In genomic region chr7:80453699-80454340, GRCh38 we compare ENCODE assay signal across 8 cellular contexts. TPM values are rescaled to one million over a fixed set of nuclear protein-coding genes. Genes with fewer than 3 reads are reported as not detected.
DNase-seq lines count a peak whose midpoint lies in the region; ATAC-seq and TF ChIP-seq lines count a peak whose summit lies in the region.

No MANE protein-coding gene starts in this region.

- ATAC-seq in omental fat pad (ENCODE audit: low FRiP score) (no peak), HG02798 (IDR thresholded peaks at IDR 0.05; ENCODE audit: poor library complexity, unreplicated experiment) (no peak), GM18868 (IDR thresholded peaks at IDR 0.05; ENCODE audit: unreplicated experiment) (no peak)

- TF ChIP-seq CTCF in C4-2B (conservative IDR thresholded peaks at IDR 0.05) (peak; percentile 86), omental fat pad (IDR thresholded peaks at IDR 0.05) (no peak)

- DNase-seq in HT-29 (ENCODE audit: low spot score) (peak; percentile 74), SW480 (ENCODE audit: low spot score) (peak; percentile 46), kidney tubule cell (ENCODE audit: low spot score) (peak; percentile 19), omental fat pad (ENCODE audit: low spot score) (no peak), foreskin melanocyte (no peak)

- H3K27ac ChIP-seq in C4-2B = no peak overlapping the region

RNA-seq across cellular contexts. Expression of gene GNAT3, which starts 58.0 kb away (rescaled TPM):
- total RNA-seq in HT-29 (2014; rRNA removed; shearing (Covaris generic)) = not detected in 2 replicates
- not detected for total RNA-seq in omental fat pad

Comparison
In these comparisons a context has a peak if more than half of its experiments do, and no peak if none do; other contexts are left out.
1. DNase-seq: peak in HT-29 (single experiment), SW480 (single experiment) and kidney tubule cell (single experiment); none in omental fat pad (single experiment) and foreskin melanocyte (single experiment).